In genomic region chrX:18886344-18887161, GRCh38 we compare ENCODE assay signal across 8 cellular contexts.
A peak's percentile ranks its signal among the peaks of the same experiment; 100 is the strongest.
DNase-seq lines count a peak whose midpoint lies in the region; ATAC-seq and TF ChIP-seq lines count a peak whose summit lies in the region.

No MANE protein-coding gene starts in this region.

- DNase-seq in BE2C (peak; percentile 53), NCI-H748 treated with DMSO at 0.1 percent for 48 hours (lab: John Stamatoyannopoulos, UW) (peak; percentile 39), fibroblast of gingiva (ENCODE audit: low read depth) (peak; percentile 78), thoracic aorta (ENCODE audit: low spot score) (peak; percentile 45)
- DNase-seq in activated T-cell treated with anti-CD3 and anti-CD28 coated beads, Interleukin-2, amount 50 U/mL, for 24 hours, result peak; percentile 71
- peak in 9 of 10 donors; percentile 4 to 50 (median 27) for DNase-seq in naive thymus-derived CD8-positive, alpha-beta T cell

- peak overlapping the region; percentile 68 for H3K4me3 Mint-ChIP-seq in activated T-cell treated with anti-CD3 and anti-CD28 coated beads, Interleukin-2, amount 50 U/mL, for 24 hours
- H3K4me3 Mint-ChIP-seq in naive thymus-derived CD8-positive, alpha-beta T cell, result peak overlapping the region; percentile 83 to 94 (median 90)

- H3K9me3 Mint-ChIP-seq in activated T-cell treated with anti-CD3 and anti-CD28 coated beads, Interleukin-2, amount 50 U/mL, for 24 hours, result no peaks in the 10 kb centered on the region
- peaks cover 0 to 1% (median 0%) of the 10 kb centered on the region in 9 donors for H3K9me3 Mint-ChIP-seq in naive thymus-derived CD8-positive, alpha-beta T cell

- H3K27ac Mint-ChIP-seq in activated T-cell treated with anti-CD3 and anti-CD28 coated beads, Interleukin-2, amount 50 U/mL, for 24 hours, result peak overlapping the region; percentile 86
- H3K27ac Mint-ChIP-seq in naive thymus-derived CD8-positive, alpha-beta T cell, result peak overlapping the region; percentile 83 to 95 (median 93)

- TF ChIP-seq CTCF in BE2C (IDR thresholded peaks at IDR 0.05; ENCODE audit: low read depth, low read length) (peak; percentile 53), thoracic aorta (IDR thresholded peaks at IDR 0.05) (peak; percentile 55)

- H3K4me1 Mint-ChIP-seq in activated T-cell treated with anti-CD3 and anti-CD28 coated beads, Interleukin-2, amount 50 U/mL, for 24 hours (ENCODE audit: low read depth), result peaks cover 32% of the 10 kb centered on the region
- peaks cover 17 to 42% (median 40%) of the 10 kb centered on the region in 4 donors for H3K4me1 Mint-ChIP-seq in naive thymus-derived CD8-positive, alpha-beta T cell

- no peaks in the 10 kb centered on the region for H3K9me3 ChIP-seq in BE2C
- H3K9me3 ChIP-seq in thoracic aorta, result no peaks in the 10 kb centered on the region

- H3K27me3 Mint-ChIP-seq in activated T-cell treated with anti-CD3 and anti-CD28 coated beads, Interleukin-2, amount 50 U/mL, for 24 hours, result peaks cover 12% of the 10 kb centered on the region
- no peaks in the 10 kb centered on the region for H3K27me3 Mint-ChIP-seq in naive thymus-derived CD8-positive, alpha-beta T cell

- ATAC-seq in GM18873 (IDR thresholded peaks at IDR 0.05; ENCODE audit: low FRiP score, unreplicated experiment), result peak; percentile 57
- ATAC-seq in HG03095 (IDR thresholded peaks at IDR 0.05; ENCODE audit: unreplicated experiment), result peak; percentile 68
- peak; percentile 59 to 66 for ATAC-seq in naive thymus-derived CD8-positive, alpha-beta T cell
- ATAC-seq in thoracic aorta (ENCODE audit: insufficient number of reproducible peaks, low FRiP score, low read depth), result peak; percentile 50

- H3K27ac ChIP-seq in thoracic aorta, result peak overlapping the region; percentile 92 to 95

- H3K4me1 ChIP-seq in BE2C (peaks cover 8% of the 10 kb centered on the region), thoracic aorta (ENCODE audit: control insufficient read depth in 1 of 2, low read depth in 2 of 2) (peaks cover 14 to 53% of the 10 kb centered on the region in 2 donors)

- POLR2A ChIA-PET in naive thymus-derived CD8-positive, alpha-beta T cell (lab: Charles Lee), result interaction anchor here (0.8 to 2.4 kb wide), 3 partner anchors 9 to 223 kb away, joined by 3 to 10 read pairs (median 6); no protein-coding TSS in a partner anchor

- H3K36me3 ChIP-seq in BE2C (peaks cover 30% of the 10 kb centered on the region), thoracic aorta (no peaks in the 10 kb centered on the region)

- H3K27me3 ChIP-seq in BE2C (no peaks in the 10 kb centered on the region), thoracic aorta (replicated peaks; ENCODE audit: insufficient read depth) (no peaks in the 10 kb centered on the region)

- no peaks in the 10 kb centered on the region for H3K36me3 Mint-ChIP-seq in activated T-cell treated with anti-CD3 and anti-CD28 coated beads, Interleukin-2, amount 50 U/mL, for 24 hours (ENCODE audit: low read depth)
- no peaks in the 10 kb centered on the region for H3K36me3 Mint-ChIP-seq in naive thymus-derived CD8-positive, alpha-beta T cell

- H3K4me3 ChIP-seq in BE2C (ENCODE audit: low read depth, low read length) (no peak overlapping the region), thoracic aorta (peak overlapping the region; percentile 64)

Comparison
In these comparisons a context has a peak if more than half of its experiments do, and no peak if none do; other contexts are left out.
1. DNase-seq: peak in every context shown above with its lines; median percentile 78 in fibroblast of gingiva; 71 in activated T-cell treated with anti-CD3 and anti-CD28 coated beads, Interleukin-2, amount 50 U/mL, for 24 hours; 53 in BE2C; 45 in thoracic aorta; 39 in NCI-H748 treated with DMSO at 0.1 percent for 48 hours; 27 in naive thymus-derived CD8-positive, alpha-beta T cell.